Comparison of ENCODE assay signal across 11 cellular contexts in genomic region chr2:43818761-43819160, GRCh38. TPM values are rescaled to one million over a fixed set of nuclear protein-coding genes. Genes with fewer than 3 reads are reported as not detected.
A peak's percentile ranks its signal among the peaks of the same experiment; 100 is the strongest.
DNase-seq lines count a peak whose midpoint lies in the region; ATAC-seq, FAIRE-seq and TF ChIP-seq lines count a peak whose summit lies in the region.
"Had no signal": no experiment of that assay in that cellular context is flagged by ENCODE, and none has a peak within 500 bp of the region (broad histone marks: within the 10 kb centered on the region; RNA-seq: fewer than 3 reads in every experiment).

No MANE protein-coding gene starts in this region.

- H2AFZ ChIP-seq in astrocyte (ENCODE audit: low read depth, low read length): no peak overlapping the region

- H3K9me3 Mint-ChIP-seq in astrocyte (ENCODE audit: unreplicated experiment): peaks cover 4% of the 10 kb centered on the region
- H3K9me3 Mint-ChIP-seq in CD4-positive, alpha-beta memory T cell: peaks cover 0 to 3% (median 0%) of the 10 kb centered on the region in 8 donors

- H3K4me1 ChIP-seq in astrocyte (ENCODE audit: insufficient read depth, low read length): no peaks in the 10 kb centered on the region
- H3K4me1 ChIP-seq in CD4-positive, alpha-beta memory T cell (ENCODE audit: insufficient read depth, low read length): no peaks in the 10 kb centered on the region
- H3K4me1 ChIP-seq in testis: no peaks in the 10 kb centered on the region

- no peaks in the 10 kb centered on the region for H3K36me3 Mint-ChIP-seq in astrocyte (ENCODE audit: low read depth, unreplicated experiment)
- peaks cover 0 to 2% of the 10 kb centered on the region in 2 donors for H3K36me3 Mint-ChIP-seq in CD4-positive, alpha-beta memory T cell

- H3K36me3 ChIP-seq in astrocyte (ENCODE audit: insufficient read depth, low read length): no peaks in the 10 kb centered on the region
- H3K36me3 ChIP-seq in CD4-positive, alpha-beta memory T cell (ENCODE audit: insufficient read depth, low read length): no peaks in the 10 kb centered on the region
- no peaks in the 10 kb centered on the region for H3K36me3 ChIP-seq in testis (ENCODE audit: low read depth, missing control alignments)

- TF ChIP-seq CTCF in astrocyte (IDR thresholded peaks at IDR 0.05; ENCODE audit: insufficient read depth, low read depth, low read length) (no peak), testis (IDR thresholded peaks at IDR 0.05) (no peak)

- DNase-seq in SIG-M5 treated with dmso at 0.1 percent for 504 hours (lab: John Stamatoyannopoulos, UW; ENCODE audit: unreplicated experiment) (peak; percentile 69), SIG-M5 (lab: John Stamatoyannopoulos, UW) (no peak), M059J (ENCODE audit: low read depth) (peak; percentile 71), astrocyte (ENCODE audit: low read depth) (peak; percentile 47), non-pigmented ciliary epithelial cell (ENCODE audit: low read depth) (peak; percentile 4), testis (no peak)
- DNase-seq in CD4-positive, alpha-beta memory T cell: no peak
- DNase-seq: activated CD4-positive, alpha-beta T cell treated with anti-CD3 and anti-CD28 coated beads for 1 hour; NCI-H510A had no signal

- H3K27ac ChIP-seq in astrocyte (ENCODE audit: low read depth, low read length) (no peak overlapping the region), testis (no peak overlapping the region)
- H3K27ac ChIP-seq in CD4-positive, alpha-beta memory T cell (ENCODE audit: low read depth, low read length): no peak overlapping the region

- no peak overlapping the region for H3K27ac Mint-ChIP-seq in astrocyte (ENCODE audit: unreplicated experiment)
- no peak overlapping the region for H3K27ac Mint-ChIP-seq in CD4-positive, alpha-beta memory T cell

- no peak overlapping the region for H3K9ac ChIP-seq in astrocyte (ENCODE audit: low read length)

- intact Hi-C loops in CD4-positive, alpha-beta memory T cell (cut with micrococcal nuclease): no loop called here
- intact Hi-C loops in testis (cut with DNase I; ENCODE audit: low total_unique reads): no loop called here

- no peak for FAIRE-seq in astrocyte (lab: Jason Lieb, UNC)
- FAIRE-seq: A204.1 had no signal

- no peak for TF ChIP-seq POLR2A in testis (IDR thresholded peaks at IDR 0.05)

- 74 to 79% methylated on average over 5 of the region's 5 CpGs for WGBS in testis, 2 donors

- no peaks in the 10 kb centered on the region for H3K9me3 ChIP-seq in astrocyte (ENCODE audit: insufficient read depth, low read depth, low read length)
- H3K9me3 ChIP-seq in CD4-positive, alpha-beta memory T cell (ENCODE audit: control insufficient read depth in 1 of 2, low read length in 2 of 2): no peaks in the 10 kb centered on the region
- H3K9me3 ChIP-seq in testis: no peaks in the 10 kb centered on the region

- H3K27me3 Mint-ChIP-seq in astrocyte (ENCODE audit: low read depth, unreplicated experiment): peaks cover 16% of the 10 kb centered on the region
- peaks cover 9 to 15% of the 10 kb centered on the region in 2 donors for H3K27me3 Mint-ChIP-seq in CD4-positive, alpha-beta memory T cell

- POLR2A ChIA-PET in CD4-positive, alpha-beta memory T cell (lab: Charles Lee; ENCODE audit: partially characterized antibody): no interaction called here

- no peak overlapping the region for H3K4me2 ChIP-seq in astrocyte (ENCODE audit: low read length)

- CTCF ChIA-PET in CD4-positive, alpha-beta memory T cell (lab: Charles Lee; ENCODE audit: partially characterized antibody): no interaction called here

- no peak overlapping the region for H3K4me3 Mint-ChIP-seq in astrocyte (ENCODE audit: unreplicated experiment)
- no peak overlapping the region for H3K4me3 Mint-ChIP-seq in CD4-positive, alpha-beta memory T cell

- H4K20me1 ChIP-seq in astrocyte (ENCODE audit: insufficient read depth, low read length): no peaks in the 10 kb centered on the region

- H3K79me2 ChIP-seq in astrocyte (ENCODE audit: insufficient read depth, low read length): no peaks in the 10 kb centered on the region

- H3K27me3 ChIP-seq in astrocyte (ENCODE audit: insufficient read depth, low read length) (no peaks in the 10 kb centered on the region), testis (no peaks in the 10 kb centered on the region)
- H3K27me3 ChIP-seq in CD4-positive, alpha-beta memory T cell (ENCODE audit: insufficient read depth, low read length): no peaks in the 10 kb centered on the region

- no peak overlapping the region for H3K4me3 ChIP-seq in astrocyte (ENCODE audit: insufficient read depth, low read depth, low read length)
- H3K4me3 ChIP-seq in CD4-positive, alpha-beta memory T cell (ENCODE audit: low read length in 2 of 2): no peak overlapping the region
- no peak overlapping the region for H3K4me3 ChIP-seq in testis

- H3K4me1 Mint-ChIP-seq in astrocyte (ENCODE audit: low read depth, unreplicated experiment): peaks cover 3% of the 10 kb centered on the region
- no peaks in the 10 kb centered on the region for H3K4me1 Mint-ChIP-seq in CD4-positive, alpha-beta memory T cell

- ATAC-seq in HG02623 (IDR thresholded peaks at IDR 0.05; ENCODE audit: unreplicated experiment): no peak

RNA-seq across cellular contexts. Expression of gene ABCG5, which starts 19.9 kb away (rescaled TPM):
- total RNA-seq in M059J (2014; rRNA removed; shearing (Covaris generic)): not detected in 2 replicates
- total RNA-seq in astrocyte (not detected in 2 replicates), testis (not detected)
- total RNA-seq in CD4-positive, alpha-beta memory T cell: not detected
- not detected for polyA plus RNA-seq in CD4-positive, alpha-beta memory T cell
- polyA plus RNA-seq in testis (ENCODE audit: insufficient read depth, low read depth, low replicate concordance): 0.16 TPM

RNA-seq across cellular contexts. Expression of gene ABCG8, which starts 20.0 kb away (rescaled TPM):
- total RNA-seq in M059J (2014; rRNA removed; shearing (Covaris generic)): not detected in 2 replicates
- total RNA-seq in astrocyte: not detected in 2 replicates
- not detected for total RNA-seq in CD4-positive, alpha-beta memory T cell
- under 1 TPM in 1 of 2 donors, not detected in 1; 0.10 TPM for polyA plus RNA-seq in CD4-positive, alpha-beta memory T cell
- total RNA-seq in testis: under 1 TPM; 0.24 to 0.43 TPM
- not detected for polyA plus RNA-seq in testis (ENCODE audit: insufficient read depth, low read depth, low replicate concordance)

RNA-seq across cellular contexts. Expression of gene DYNC2LI1, which starts 44.9 kb away (rescaled TPM):
- 16.0 and 17.0 TPM in 2 replicates for total RNA-seq in M059J (2014; rRNA removed; shearing (Covaris generic))
- 15.3 and 15.7 TPM in 2 replicates for total RNA-seq in astrocyte
- total RNA-seq in CD4-positive, alpha-beta memory T cell: 1 to 10 TPM; 2.9 to 3.9 TPM
- 1 to 10 TPM; 5.1 to 7.1 TPM for polyA plus RNA-seq in CD4-positive, alpha-beta memory T cell
- 10 to 100 TPM; 48.8 to 60.4 TPM for total RNA-seq in testis
- 66.8 TPM for polyA plus RNA-seq in testis (ENCODE audit: insufficient read depth, low read depth, low replicate concordance)

Comparison
In these comparisons a context has a peak if more than half of its experiments do, and no peak if none do; other contexts are left out.
1. DNase-seq: peak in SIG-M5 treated with dmso at 0.1 percent for 504 hours (single experiment), M059J (single experiment), astrocyte (single experiment) and non-pigmented ciliary epithelial cell (single experiment); none in SIG-M5 (single experiment), CD4-positive, alpha-beta memory T cell (0 of 5) and testis (single experiment).